In genomic region chr3:124266517-124266916, GRCh38 we compare ENCODE assay signal across 1 cellular context.
TF ChIP-seq lines count a peak whose summit lies in the region.

No MANE protein-coding gene starts in this region.

TF ChIP-seq in endothelial cell of umbilical vein, 7 proteins besides CTCF, POLR2A, EP300 and RAD21:
- TF ChIP-seq JUN (IDR thresholded peaks at IDR 0.05; ENCODE audit: borderline replicate concordance, insufficient read depth, insufficient read length, low read depth) (no peak), POLR2AphosphoS5 (IDR thresholded peaks at IDR 0.05; ENCODE audit: insufficient read depth, low read depth, low read length) (no peak), MYC (IDR thresholded peaks at IDR 0.05; ENCODE audit: low read depth, low read length) (no peak), EZH2 (IDR thresholded peaks at IDR 0.05; ENCODE audit: borderline replicate concordance, low read depth, low read length, severe bottlenecking) (no peak), FOS (IDR thresholded peaks at IDR 0.05; ENCODE audit: borderline replicate concordance, insufficient read depth, low read length) (no peak), MAX (IDR thresholded peaks at IDR 0.05; ENCODE audit: insufficient read depth, insufficient read length) (no peak)
